In the genomic region with DNA sequence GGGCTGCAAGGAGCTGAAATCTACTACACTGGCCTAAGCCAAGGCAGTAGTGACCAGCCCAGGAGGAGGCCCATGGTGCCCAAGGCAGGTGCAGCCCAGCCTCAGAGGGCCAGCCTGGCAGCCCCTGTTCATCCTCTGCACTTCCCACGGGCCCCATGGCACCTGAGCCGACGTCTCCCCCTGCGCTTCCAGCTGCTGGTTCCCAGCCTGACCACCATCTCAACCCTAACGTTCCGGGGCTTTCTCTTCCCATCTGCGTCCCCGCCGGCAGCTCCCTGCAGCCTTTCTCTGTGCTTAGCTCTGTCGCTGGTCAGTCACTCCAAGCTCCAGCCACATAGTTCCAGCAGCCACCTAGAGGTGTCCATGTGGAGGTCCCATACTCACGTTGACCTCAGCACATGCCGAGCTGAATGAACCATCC, we compare ENCODE assay signal across 1 cellular context.
TF ChIP-seq lines count a peak whose summit lies in the region.

No MANE protein-coding gene starts in this region.

TF ChIP-seq in WTC11, 78 proteins besides CTCF, POLR2A, EP300 and RAD21 (continued from another document):
- TF ChIP-seq, protein P1, sequence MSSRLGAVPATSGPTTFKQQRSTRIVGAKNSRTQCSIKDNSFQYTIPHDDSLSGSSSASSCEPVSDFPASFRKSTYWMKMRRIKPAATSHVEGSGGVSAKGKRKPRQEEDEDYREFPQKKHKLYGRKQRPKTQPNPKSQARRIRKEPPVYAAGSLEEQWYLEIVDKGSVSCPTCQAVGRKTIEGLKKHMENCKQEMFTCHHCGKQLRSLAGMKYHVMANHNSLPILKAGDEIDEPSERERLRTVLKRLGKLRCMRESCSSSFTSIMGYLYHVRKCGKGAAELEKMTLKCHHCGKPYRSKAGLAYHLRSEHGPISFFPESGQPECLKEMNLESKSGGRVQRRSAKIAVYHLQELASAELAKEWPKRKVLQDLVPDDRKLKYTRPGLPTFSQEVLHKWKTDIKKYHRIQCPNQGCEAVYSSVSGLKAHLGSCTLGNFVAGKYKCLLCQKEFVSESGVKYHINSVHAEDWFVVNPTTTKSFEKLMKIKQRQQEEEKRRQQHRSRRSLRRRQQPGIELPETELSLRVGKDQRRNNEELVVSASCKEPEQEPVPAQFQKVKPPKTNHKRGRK (CRISPR knock-in tag; IDR thresholded peaks at IDR 0.05; ENCODE audit: borderline replicate concordance): no peak
- TF ChIP-seq, protein P2, sequence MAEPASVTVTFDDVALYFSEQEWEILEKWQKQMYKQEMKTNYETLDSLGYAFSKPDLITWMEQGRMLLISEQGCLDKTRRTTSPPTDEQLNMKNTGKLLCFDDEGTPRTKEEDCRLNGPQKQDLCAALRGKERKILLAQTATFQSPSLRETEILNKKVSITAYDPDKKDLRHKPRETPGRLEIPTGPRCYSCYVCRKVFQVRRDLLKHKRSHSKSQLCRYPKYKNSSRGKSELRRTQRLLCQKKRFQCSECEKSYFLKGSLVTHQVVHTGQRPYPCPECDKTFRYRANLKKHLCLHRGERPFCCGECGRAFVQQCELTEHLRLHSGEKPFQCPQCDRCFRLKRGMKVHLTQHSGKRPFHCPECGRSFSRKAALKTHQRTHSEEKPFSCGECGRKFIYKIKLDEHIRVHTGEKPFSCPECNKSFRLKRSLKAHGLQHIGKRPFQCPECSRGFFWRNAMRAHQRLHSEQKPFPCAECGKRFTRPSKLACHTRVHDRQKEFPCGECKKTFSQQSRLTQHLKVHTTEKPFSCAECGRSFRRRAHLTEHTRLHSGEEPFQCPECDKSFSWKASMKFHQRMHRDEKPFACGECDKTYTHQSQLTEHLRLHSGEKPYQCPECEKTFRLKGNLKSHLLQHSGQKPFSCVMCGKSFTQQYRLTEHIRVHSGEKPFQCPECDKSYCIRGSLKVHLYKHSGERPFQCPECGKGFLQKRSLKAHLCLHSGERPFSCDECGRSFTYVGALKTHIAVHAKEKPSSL (CRISPR knock-in tag; conservative IDR thresholded peaks at IDR 0.05): no peak
- no peak for TF ChIP-seq CREB1 (CRISPR knock-in tag; IDR thresholded peaks at IDR 0.05)
- TF ChIP-seq TEAD1 (CRISPR knock-in tag; IDR thresholded peaks at IDR 0.05): no peak
- no peak for TF ChIP-seq RORB (CRISPR knock-in tag; IDR thresholded peaks at IDR 0.05)
- TF ChIP-seq ATF1 (CRISPR knock-in tag; IDR thresholded peaks at IDR 0.05): no peak
- no peak for TF ChIP-seq RELA (CRISPR knock-in tag; IDR thresholded peaks at IDR 0.05; ENCODE audit: borderline replicate concordance)
- no peak for TF ChIP-seq ZNF317 (CRISPR knock-in tag; IDR thresholded peaks at IDR 0.05; ENCODE audit: borderline replicate concordance, low read depth)
- TF ChIP-seq ZNF219 (CRISPR knock-in tag; IDR thresholded peaks at IDR 0.05; ENCODE audit: borderline replicate concordance): no peak
- TF ChIP-seq GTF2I (CRISPR knock-in tag; conservative IDR thresholded peaks at IDR 0.05): no peak
- TF ChIP-seq, protein P3, sequence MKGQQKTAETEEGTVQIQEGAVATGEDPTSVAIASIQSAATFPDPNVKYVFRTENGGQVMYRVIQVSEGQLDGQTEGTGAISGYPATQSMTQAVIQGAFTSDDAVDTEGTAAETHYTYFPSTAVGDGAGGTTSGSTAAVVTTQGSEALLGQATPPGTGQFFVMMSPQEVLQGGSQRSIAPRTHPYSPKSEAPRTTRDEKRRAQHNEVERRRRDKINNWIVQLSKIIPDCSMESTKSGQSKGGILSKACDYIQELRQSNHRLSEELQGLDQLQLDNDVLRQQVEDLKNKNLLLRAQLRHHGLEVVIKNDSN (CRISPR knock-in tag; IDR thresholded peaks at IDR 0.05): no peak
- TF ChIP-seq, protein P4, sequence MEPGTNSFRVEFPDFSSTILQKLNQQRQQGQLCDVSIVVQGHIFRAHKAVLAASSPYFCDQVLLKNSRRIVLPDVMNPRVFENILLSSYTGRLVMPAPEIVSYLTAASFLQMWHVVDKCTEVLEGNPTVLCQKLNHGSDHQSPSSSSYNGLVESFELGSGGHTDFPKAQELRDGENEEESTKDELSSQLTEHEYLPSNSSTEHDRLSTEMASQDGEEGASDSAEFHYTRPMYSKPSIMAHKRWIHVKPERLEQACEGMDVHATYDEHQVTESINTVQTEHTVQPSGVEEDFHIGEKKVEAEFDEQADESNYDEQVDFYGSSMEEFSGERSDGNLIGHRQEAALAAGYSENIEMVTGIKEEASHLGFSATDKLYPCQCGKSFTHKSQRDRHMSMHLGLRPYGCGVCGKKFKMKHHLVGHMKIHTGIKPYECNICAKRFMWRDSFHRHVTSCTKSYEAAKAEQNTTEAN (CRISPR knock-in tag; IDR thresholded peaks at IDR 0.05): no peak
- TF ChIP-seq, protein P5, sequence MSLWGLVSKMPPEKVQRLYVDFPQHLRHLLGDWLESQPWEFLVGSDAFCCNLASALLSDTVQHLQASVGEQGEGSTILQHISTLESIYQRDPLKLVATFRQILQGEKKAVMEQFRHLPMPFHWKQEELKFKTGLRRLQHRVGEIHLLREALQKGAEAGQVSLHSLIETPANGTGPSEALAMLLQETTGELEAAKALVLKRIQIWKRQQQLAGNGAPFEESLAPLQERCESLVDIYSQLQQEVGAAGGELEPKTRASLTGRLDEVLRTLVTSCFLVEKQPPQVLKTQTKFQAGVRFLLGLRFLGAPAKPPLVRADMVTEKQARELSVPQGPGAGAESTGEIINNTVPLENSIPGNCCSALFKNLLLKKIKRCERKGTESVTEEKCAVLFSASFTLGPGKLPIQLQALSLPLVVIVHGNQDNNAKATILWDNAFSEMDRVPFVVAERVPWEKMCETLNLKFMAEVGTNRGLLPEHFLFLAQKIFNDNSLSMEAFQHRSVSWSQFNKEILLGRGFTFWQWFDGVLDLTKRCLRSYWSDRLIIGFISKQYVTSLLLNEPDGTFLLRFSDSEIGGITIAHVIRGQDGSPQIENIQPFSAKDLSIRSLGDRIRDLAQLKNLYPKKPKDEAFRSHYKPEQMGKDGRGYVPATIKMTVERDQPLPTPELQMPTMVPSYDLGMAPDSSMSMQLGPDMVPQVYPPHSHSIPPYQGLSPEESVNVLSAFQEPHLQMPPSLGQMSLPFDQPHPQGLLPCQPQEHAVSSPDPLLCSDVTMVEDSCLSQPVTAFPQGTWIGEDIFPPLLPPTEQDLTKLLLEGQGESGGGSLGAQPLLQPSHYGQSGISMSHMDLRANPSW (CRISPR knock-in tag; conservative IDR thresholded peaks at IDR 0.05; ENCODE audit: low read depth): no peak
